Comparison of ENCODE assay signal across 26 cellular contexts in genomic region chr16:23105309-23105708, GRCh38. TPM values are rescaled to one million over a fixed set of nuclear protein-coding genes. Genes with fewer than 3 reads are reported as not detected.
DNase-seq lines count a peak whose midpoint lies in the region; ATAC-seq, FAIRE-seq and TF ChIP-seq lines count a peak whose summit lies in the region.
"Had no signal": no experiment of that assay in that cellular context is flagged by ENCODE, and none has a peak within 500 bp of the region (broad histone marks: within the 10 kb centered on the region; RNA-seq: fewer than 3 reads in every experiment).

No MANE protein-coding gene starts in this region.

- H3K27me3 ChIP-seq in RWPE2 (ENCODE audit: insufficient read depth, poor library complexity, severe bottlenecking) (no peaks in the 10 kb centered on the region), gastroesophageal sphincter (no peaks in the 10 kb centered on the region), pancreas (no peaks in the 10 kb centered on the region), sigmoid colon (no peaks in the 10 kb centered on the region)
- no peaks in the 10 kb centered on the region for H3K27me3 ChIP-seq in CD4-positive, alpha-beta T cell (ENCODE audit: control insufficient read depth, insufficient read depth, low read length)
- H3K27me3 ChIP-seq: MG63, SJSA1 had no signal

- DNase-seq in LNCaP clone FGC (ENCODE audit: low read depth) (peak; percentile 22), RWPE2 (ENCODE audit: low spot score) (no peak), pancreas (no peak), sigmoid colon (no peak), SHP77 (lab: John Stamatoyannopoulos, UW) (no peak)
- DNase-seq in CD4-positive, alpha-beta T cell = no peak
- DNase-seq: ACHN; AML-193; Caco-2; DMS153; EL; H9; MG63; NCI-H1092 treated with DMSO at 0.1 percent for 48 hours; NCI-H1694; NCI-H2107; NCI-H345; NCI-H526; NK-92 treated with Interleukin-12 subunit alpha and Interleukin-12 subunit beta, amount 100 ng/mL, for 24 hours; PC-3 had no signal

- FAIRE-seq in pancreas (lab: Jason Lieb, UNC) = no peak
- FAIRE-seq: GM19239 had no signal

- H3K4me3 Mint-ChIP-seq in CD4-positive, alpha-beta T cell = no peak overlapping the region
- H3K4me3 Mint-ChIP-seq: CD14-positive monocyte, H9 had no signal

- CTCF ChIA-PET in CD4-positive, alpha-beta T cell (lab: Charles Lee) = no interaction called here

- intact Hi-C loops in pancreas (cut with DNase I) (no loop called here), sigmoid colon (cut with DNase I) (no loop called here)
- intact Hi-C loops in CD4-positive, alpha-beta T cell (cut with DNase I, micrococcal nuclease) = no loop called here

- ATAC-seq in RWPE2 (ENCODE audit: low read depth) (no peak), gastroesophageal sphincter (no peak), pancreas (peak; percentile 39 to 57 (median 49))
- ATAC-seq in CD4-positive, alpha-beta T cell (ENCODE audit: poor library complexity) = no peak
- ATAC-seq: PC-3 had no signal

- H3K9me3 ChIP-seq in RWPE2 (ENCODE audit: severe bottlenecking) (no peaks in the 10 kb centered on the region), gastroesophageal sphincter (no peaks in the 10 kb centered on the region), pancreas (no peaks in the 10 kb centered on the region), sigmoid colon (no peaks in the 10 kb centered on the region)
- no peaks in the 10 kb centered on the region for H3K9me3 ChIP-seq in CD4-positive, alpha-beta T cell (ENCODE audit: control insufficient read depth, low read length)
- H3K9me3 ChIP-seq: Caco-2, MG63, SJSA1 had no signal

- peaks cover 22% of the 10 kb centered on the region for H3K4me1 ChIP-seq in RWPE2 (ENCODE audit: insufficient read depth, poor library complexity, severe bottlenecking)
- H3K4me1 ChIP-seq in gastroesophageal sphincter = peaks cover 6 to 68% (median 20%) of the 10 kb centered on the region in 3 donors
- peaks cover 7 to 10% (median 10%) of the 10 kb centered on the region in 3 donors for H3K4me1 ChIP-seq in pancreas
- H3K4me1 ChIP-seq in sigmoid colon = peaks cover 0 to 26% (median 16%) of the 10 kb centered on the region in 4 donors
- H3K4me1 ChIP-seq: SJSA1 had no signal

- H3K27ac ChIP-seq in RWPE2 (ENCODE audit: poor library complexity, severe bottlenecking) (peak overlapping the region; percentile 19), gastroesophageal sphincter (peak overlapping the region; percentile 26 to 77 (median 68)), pancreas (peak overlapping the region in 1 of 4 donors; percentile 41), sigmoid colon (peak overlapping the region in 1 of 4 donors; percentile 60)
- H3K27ac ChIP-seq in CD4-positive, alpha-beta T cell (ENCODE audit: low read depth, low read length) = no peak overlapping the region
- H3K27ac ChIP-seq: KMS-11, RWPE1, SJSA1 had no signal

- TF ChIP-seq CTCF in LNCaP clone FGC (IDR thresholded peaks at IDR 0.05; ENCODE audit: control insufficient read depth, extremely low read depth, insufficient read depth) (no peak), RWPE2 (IDR thresholded peaks at IDR 0.05; ENCODE audit: poor library complexity, severe bottlenecking) (no peak), gastroesophageal sphincter (IDR thresholded peaks at IDR 0.05) (no peak), pancreas (IDR thresholded peaks at IDR 0.05) (no peak), sigmoid colon (IDR thresholded peaks at IDR 0.05) (no peak)
- TF ChIP-seq CTCF in CD4-positive, alpha-beta T cell (IDR thresholded peaks at IDR 0.05) = no peak

- H3K9me3 Mint-ChIP-seq in CD4-positive, alpha-beta T cell = no peaks in the 10 kb centered on the region

- H3K4me1 Mint-ChIP-seq in CD4-positive, alpha-beta T cell (ENCODE audit: low read depth) = no peaks in the 10 kb centered on the region
- H3K4me1 Mint-ChIP-seq: CD14-positive monocyte had no signal

- H3K36me3 ChIP-seq in RWPE2 (ENCODE audit: low read depth) (peaks cover 79% of the 10 kb centered on the region), gastroesophageal sphincter (peaks cover 0 to 30% of the 10 kb centered on the region in 2 donors), pancreas (no peaks in the 10 kb centered on the region), sigmoid colon (peaks cover 0 to 47% (median 4%) of the 10 kb centered on the region in 4 donors)

- no peaks in the 10 kb centered on the region for H3K27me3 Mint-ChIP-seq in CD4-positive, alpha-beta T cell

- H3K36me3 Mint-ChIP-seq in CD4-positive, alpha-beta T cell (ENCODE audit: low read depth) = peaks cover 46% of the 10 kb centered on the region

- TF ChIP-seq POLR2A in gastroesophageal sphincter (IDR thresholded peaks at IDR 0.05) (no peak), sigmoid colon (IDR thresholded peaks at IDR 0.05) (no peak)

- TF ChIP-seq EP300 in gastroesophageal sphincter (IDR thresholded peaks at IDR 0.05) (no peak), sigmoid colon (IDR thresholded peaks at IDR 0.05) (no peak)

- POLR2A ChIA-PET in CD4-positive, alpha-beta T cell (lab: Charles Lee) = no interaction called here

- H3K4me3 ChIP-seq in LNCaP clone FGC (ENCODE audit: low read depth, low read length) (no peak overlapping the region), RWPE2 (ENCODE audit: severe bottlenecking) (no peak overlapping the region), gastroesophageal sphincter (no peak overlapping the region), pancreas (no peak overlapping the region), sigmoid colon (no peak overlapping the region)
- H3K4me3 ChIP-seq: MG63, SJSA1 had no signal

- H3K27ac Mint-ChIP-seq in CD4-positive, alpha-beta T cell = no peak overlapping the region
- H3K27ac Mint-ChIP-seq: CD14-positive monocyte had no signal

- 39 to 44% methylated on average over 4 to 5 of the region's 5 CpGs for WGBS in gastroesophageal sphincter (ENCODE audit: low coverage in 1 of 2), 2 donors
- 48 to 57% methylated on average over 5 of the region's 5 CpGs for WGBS in pancreas, 2 donors
- WGBS in sigmoid colon, 2 donors = 36 to 76% methylated on average over 5 of the region's 5 CpGs

RNA-seq across cellular contexts. Expression of gene USP31, which starts 43.9 kb away (rescaled TPM):
- total RNA-seq in gastroesophageal sphincter (10 to 100 TPM; 11.2 to 37.7 (median 26.6) TPM), pancreas (1 to 10 TPM; 4.6 to 10.0 (median 5.7) TPM), sigmoid colon (10 to 100 TPM; 12.7 to 21.0 (median 16.7) TPM)
- polyA plus RNA-seq in pancreas (1 to 10 TPM; 1.9 to 6.0 TPM), sigmoid colon (1 to 10 TPM in 2 of 3 donors, under 1 TPM in 1; 0.60 to 4.0 (median 2.3) TPM)
- 1 to 10 TPM; 1.6 to 1.7 TPM for total RNA-seq in CD4-positive, alpha-beta T cell

Comparison
In these comparisons a context has a peak if more than half of its experiments do, and no peak if none do; other contexts are left out.
1. ATAC-seq: peak in pancreas (4 of 4); none in RWPE2 (single experiment), gastroesophageal sphincter (single experiment) and CD4-positive, alpha-beta T cell (single experiment).